29 cellular contexts compared by ENCODE assay signal in genomic region chr6:169695131-169695530, GRCh38.
"Had no signal": no experiment of that assay in that cellular context is flagged by ENCODE, and none has a peak within 500 bp of the region (broad histone marks: within the 10 kb centered on the region; RNA-seq: fewer than 3 reads in every experiment).

No MANE protein-coding gene starts in this region.

- H3K4me3 ChIP-seq: heart left ventricle, left lung, lower lobe of right lung, neural progenitor cell, ovary, right atrium auricular region, right lobe of liver, skin epidermis, stomach, testis, tibial artery, upper lobe of left lung had no signal

- H3K4me2 ChIP-seq: neural progenitor cell had no signal

- H3K27ac ChIP-seq: heart left ventricle, left lung, lower lobe of right lung, neural progenitor cell, neutrophil, ovary, right atrium auricular region, right lobe of liver, skin epidermis, testis, tibial artery, upper lobe of left lung had no signal

- DNase-seq: heart left ventricle; hypothalamus; immature natural killer cell; kidney; left colon; left lung; lower lobe of right lung; mammary epithelial cell; mesenchymal stem cell; naive B cell; natural killer cell; nephron progenitor cell; occipital lobe; ovary; right lobe of liver; stimulated activated CD4-positive, alpha-beta T cell treated with anti-CD3 and anti-CD28 coated beads, Interleukin-12 subunit alpha, Interleukin-12 subunit beta, amount 100 ng/mL, for 4 hours; stimulated activated CD4-positive, alpha-beta T cell treated with anti-CD3 and anti-CD28 coated beads, Interleukin-15, amount 100 ng/mL, for 24 hours; stimulated activated CD4-positive, alpha-beta T cell treated with anti-CD3 and anti-CD28 coated beads, Interleukin-2, amount 100 ng/mL, for 24 hours; stimulated activated CD4-positive, alpha-beta T cell treated with anti-CD3 and anti-CD28 coated beads, Interleukin-4, amount 100 ng/mL, for 1 hour; stimulated activated naive B cell treated with anti-CD40 and anti-IgM and Interleukin-4, amounts not matched to agents 10 μg/mL and 1 μg/mL and 100 μg/mL, for 72 hours; stimulated activated naive CD8-positive, alpha-beta T cell treated with anti-CD3 and anti-CD28 coated beads, Interleukin-15, Interleukin-2, amounts not matched to agents 100 U/mL and 50 U/mL, for 24 hours; stomach; testis; tibial artery; upper lobe of left lung had no signal

- H3K9me3 ChIP-seq: ovary, right atrium auricular region, right lobe of liver, testis, tibial artery, upper lobe of left lung had no signal

- H3K4me1 ChIP-seq: neural progenitor cell, right atrium auricular region, testis had no signal

- ATAC-seq: heart left ventricle; left colon; left lung; natural killer cell; right lobe of liver; stimulated activated naive B cell treated with anti-CD40 and anti-IgM and Interleukin-4, amounts not matched to agents 10 μg/mL and 1 μg/mL and 100 μg/mL, for 72 hours; stimulated activated naive CD8-positive, alpha-beta T cell treated with anti-CD3 and anti-CD28 coated beads, Interleukin-15, Interleukin-2, amounts not matched to agents 100 U/mL and 50 U/mL, for 24 hours had no signal

- H3K27me3 ChIP-seq: heart left ventricle, left lung, neural progenitor cell, neutrophil, ovary, right atrium auricular region, right lobe of liver, stomach, testis, tibial artery, upper lobe of left lung had no signal

- H3K36me3 ChIP-seq: left lung, lower lobe of right lung, neural progenitor cell, neutrophil, ovary, right atrium auricular region, right lobe of liver, upper lobe of left lung had no signal

- H2AFZ ChIP-seq: neural progenitor cell had no signal

- H3K9ac ChIP-seq: neural progenitor cell had no signal
